In genomic region chr1:183635112-183635605, GRCh38 we compare ENCODE assay signal across 1 cellular context.
TF ChIP-seq lines count a peak whose summit lies in the region.

No MANE protein-coding gene starts in this region.

TF ChIP-seq in IMR-90, 13 proteins besides CTCF, POLR2A, EP300 and RAD21 (continued from another document):
- TF ChIP-seq, protein P1, sequence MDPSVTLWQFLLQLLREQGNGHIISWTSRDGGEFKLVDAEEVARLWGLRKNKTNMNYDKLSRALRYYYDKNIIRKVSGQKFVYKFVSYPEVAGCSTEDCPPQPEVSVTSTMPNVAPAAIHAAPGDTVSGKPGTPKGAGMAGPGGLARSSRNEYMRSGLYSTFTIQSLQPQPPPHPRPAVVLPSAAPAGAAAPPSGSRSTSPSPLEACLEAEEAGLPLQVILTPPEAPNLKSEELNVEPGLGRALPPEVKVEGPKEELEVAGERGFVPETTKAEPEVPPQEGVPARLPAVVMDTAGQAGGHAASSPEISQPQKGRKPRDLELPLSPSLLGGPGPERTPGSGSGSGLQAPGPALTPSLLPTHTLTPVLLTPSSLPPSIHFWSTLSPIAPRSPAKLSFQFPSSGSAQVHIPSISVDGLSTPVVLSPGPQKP (IDR thresholded peaks at IDR 0.05; ENCODE audit: borderline replicate concordance, low read depth, low read length) = no peak
- no peak for TF ChIP-seq SMC3 (IDR thresholded peaks at IDR 0.05; ENCODE audit: low read depth, low read length)
- TF ChIP-seq RFX5 (IDR thresholded peaks at IDR 0.05; ENCODE audit: low read depth, low read length) = no peak
- no peak for TF ChIP-seq MAFK (IDR thresholded peaks at IDR 0.05; ENCODE audit: low read depth, low read length)
- TF ChIP-seq CEBPB (IDR thresholded peaks at IDR 0.05; ENCODE audit: low read depth, low read length) = no peak
- no peak for TF ChIP-seq NFE2L2 (IDR thresholded peaks at IDR 0.05; ENCODE audit: low read depth, low read length)
- TF ChIP-seq FOS (IDR thresholded peaks at IDR 0.05; ENCODE audit: low read depth, low read length) = no peak
- no peak for TF ChIP-seq CHD1 (IDR thresholded peaks at IDR 0.05; ENCODE audit: low read depth, low read length)
